Comparison of ENCODE assay signal across 20 cellular contexts in the genomic region with DNA sequence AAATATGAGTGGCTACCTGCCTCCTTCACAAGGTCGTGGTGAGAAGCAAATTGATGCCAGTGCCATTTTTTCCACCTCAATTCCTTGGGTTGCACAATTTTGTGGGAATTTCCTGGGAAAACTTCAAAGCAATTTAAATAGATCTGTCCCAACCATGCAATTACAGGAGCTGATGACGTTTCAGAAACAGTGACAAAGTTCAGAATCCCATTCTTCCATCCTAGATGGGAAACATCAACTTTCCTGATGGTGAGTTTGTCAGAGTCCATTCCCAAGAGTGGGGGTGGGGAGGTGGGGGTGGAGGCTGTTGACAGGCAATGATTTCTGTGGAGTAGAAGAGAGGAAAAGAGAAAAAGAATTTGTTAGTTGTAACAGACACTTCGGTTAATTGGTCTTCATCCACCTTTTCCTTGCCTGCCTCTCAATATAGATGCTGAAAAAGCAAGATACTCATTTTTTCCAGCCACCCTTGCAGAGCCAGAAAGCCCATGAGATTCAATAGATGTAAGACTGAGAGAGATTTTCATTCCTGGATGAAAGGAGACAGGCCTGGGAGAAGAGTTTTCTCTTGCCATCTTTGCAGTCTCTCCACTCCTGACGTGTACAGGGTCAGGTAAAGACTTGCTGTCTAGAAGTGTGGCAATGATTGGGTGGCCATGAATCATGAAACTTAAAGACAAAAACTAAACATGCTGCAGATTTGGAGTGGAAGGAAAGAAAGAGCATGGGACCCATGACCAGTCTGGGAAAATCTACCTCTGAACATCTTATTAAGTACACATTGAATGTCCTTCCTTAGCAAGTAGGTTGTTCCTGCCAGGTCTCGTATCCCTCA. TPM values are rescaled to one million over a fixed set of nuclear protein-coding genes. Genes with fewer than 3 reads are reported as not detected.
DNase-seq lines count a peak whose midpoint lies in the region; ATAC-seq and TF ChIP-seq lines count a peak whose summit lies in the region.
"Had no signal": no experiment of that assay in that cellular context is flagged by ENCODE, and none has a peak within 500 bp of the region (broad histone marks: within the 10 kb centered on the region; RNA-seq: fewer than 3 reads in every experiment).

No MANE protein-coding gene starts in this region.

- POLR2A ChIA-PET in MCF 10A (lab: Yijun Ruan, JAX): interaction anchor here (1.1 to 2.4 kb wide), 3 partner anchors 21 to 86 kb away, joined by 3 to 14 read pairs (median 8); no protein-coding TSS in a partner anchor

- BruUV-seq in MCF 10A (replicated peaks; lab: Mats Ljungman, UMichigan): no TSS peak

- no peaks in the 10 kb centered on the region for H3K9me3 Mint-ChIP-seq in MCF 10A (ENCODE audit: unreplicated experiment)
- H3K9me3 Mint-ChIP-seq: activated naive CD4-positive, alpha-beta T cell treated with anti-CD3 and anti-CD28 coated beads, Interleukin-2, amount 50 U/mL, for 72 hours; dendritic cell treated with granulocyte-macrophage colony-stimulating factor and Interleukin-4, amounts not matched to agents 40 ng/mL and 50 ng/mL, for 4 days had no signal

- no peaks in the 10 kb centered on the region for H3K27me3 ChIP-seq in breast epithelium
- no peaks in the 10 kb centered on the region for H3K27me3 ChIP-seq in SJSA1 (replicated peaks)
- no peaks in the 10 kb centered on the region for H3K27me3 ChIP-seq in foreskin keratinocyte
- no peaks in the 10 kb centered on the region for H3K27me3 ChIP-seq in suprapubic skin
- H3K27me3 ChIP-seq: body of pancreas, esophagus muscularis mucosa, Peyer's patch, uterus had no signal

- TF ChIP-seq EP300 in suprapubic skin (IDR thresholded peaks at IDR 0.05): no peak

- H3K4me3 Mint-ChIP-seq in MCF 10A (ENCODE audit: unreplicated experiment): no peak overlapping the region
- H3K4me3 Mint-ChIP-seq: dendritic cell treated with granulocyte-macrophage colony-stimulating factor and Interleukin-4, amounts not matched to agents 40 ng/mL and 50 ng/mL, for 4 days; stimulated activated naive CD8-positive, alpha-beta T cell treated with anti-CD3 and anti-CD28 coated beads, Interleukin-15, amount 100 ng/mL, for 72 hours had no signal

- H3K4me1 Mint-ChIP-seq in MCF 10A (ENCODE audit: insufficient read depth, unreplicated experiment): peaks cover 26% of the 10 kb centered on the region
- H3K4me1 Mint-ChIP-seq: stimulated activated naive CD8-positive, alpha-beta T cell treated with anti-CD3 and anti-CD28 coated beads, Interleukin-15, amount 100 ng/mL, for 72 hours had no signal

- H3K36me3 Mint-ChIP-seq in MCF 10A (ENCODE audit: insufficient read depth, unreplicated experiment): peaks cover 27% of the 10 kb centered on the region
- H3K36me3 Mint-ChIP-seq: activated naive CD4-positive, alpha-beta T cell treated with anti-CD3 and anti-CD28 coated beads, Interleukin-2, amount 50 U/mL, for 72 hours had no signal

- H3K4me3 ChIP-seq in breast epithelium (no peak overlapping the region), SJSA1 (no peak overlapping the region), skin epidermis (no peak overlapping the region), suprapubic skin (no peak overlapping the region)
- H3K4me3 ChIP-seq: body of pancreas, esophagus muscularis mucosa, Peyer's patch, uterus had no signal

- CTCF ChIA-PET in MCF 10A (lab: Yijun Ruan, JAX): interaction anchor here (0.6 to 2.3 kb wide), 3 partner anchors 38 to 98 kb away, joined by 3 to 7 read pairs (median 5); no protein-coding TSS in a partner anchor

- peaks cover 0 to 7% of the 10 kb centered on the region in 2 donors for H3K9me3 ChIP-seq in breast epithelium
- H3K9me3 ChIP-seq in SJSA1 (replicated peaks): peaks cover 8% of the 10 kb centered on the region; the same call in 1 of the 2 replicates
- no peaks in the 10 kb centered on the region for H3K9me3 ChIP-seq in suprapubic skin
- H3K9me3 ChIP-seq: body of pancreas, uterus had no signal

- WGBS in suprapubic skin: 71% methylated on average over 5 of the region's 5 CpGs

- intact Hi-C loops in MCF 10A (cut with micrococcal nuclease): loop anchor here (2.0 kb wide), 1 partner anchor 21 kb away; no protein-coding TSS in a partner anchor
- intact Hi-C loops in breast epithelium (cut with DNase I; ENCODE audit: low total_unique reads): no loop called here

- no peaks in the 10 kb centered on the region for H3K27me3 Mint-ChIP-seq in MCF 10A (ENCODE audit: insufficient read depth, unreplicated experiment)
- H3K27me3 Mint-ChIP-seq: dendritic cell treated with granulocyte-macrophage colony-stimulating factor and Interleukin-4, amounts not matched to agents 40 ng/mL and 50 ng/mL, for 4 days; stimulated activated naive CD8-positive, alpha-beta T cell treated with anti-CD3 and anti-CD28 coated beads, Interleukin-15, amount 100 ng/mL, for 72 hours had no signal

- H3K27ac ChIP-seq in breast epithelium (no peak overlapping the region), SJSA1 (peak overlapping the region; percentile 47), foreskin keratinocyte (peak overlapping the region; percentile 99), skin epidermis (peak overlapping the region in 12 of 21 experiments; percentile 18 to 79 (median 56)), suprapubic skin (no peak overlapping the region)
- H3K27ac ChIP-seq: body of pancreas, esophagus muscularis mucosa, HL-60, Peyer's patch, uterus had no signal

- TF ChIP-seq CTCF in MCF 10A (IDR thresholded peaks at IDR 0.05; ENCODE audit: unreplicated experiment): no peak
- TF ChIP-seq CTCF in breast epithelium (IDR thresholded peaks at IDR 0.05): no peak
- TF ChIP-seq CTCF in foreskin keratinocyte (conservative IDR thresholded peaks at IDR 0.05): no peak
- no peak for TF ChIP-seq CTCF in suprapubic skin (IDR thresholded peaks at IDR 0.05)

- H3K4me1 ChIP-seq in breast epithelium: no peaks in the 10 kb centered on the region
- H3K4me1 ChIP-seq in SJSA1 (replicated peaks): peaks cover 43% of the 10 kb centered on the region
- H3K4me1 ChIP-seq in foreskin keratinocyte: peaks cover 28% of the 10 kb centered on the region
- H3K4me1 ChIP-seq in suprapubic skin: peaks cover 17% of the 10 kb centered on the region
- H3K4me1 ChIP-seq: Peyer's patch, uterus had no signal

- peak; percentile 61 for ATAC-seq in foreskin keratinocyte
- no peak for ATAC-seq in GM18870 (IDR thresholded peaks at IDR 0.05; ENCODE audit: unreplicated experiment)
- no peak for ATAC-seq in HG03097 (IDR thresholded peaks at IDR 0.05; ENCODE audit: low FRiP score, unreplicated experiment)
- ATAC-seq: activated naive CD4-positive, alpha-beta T cell treated with anti-CD3 and anti-CD28 coated beads, Interleukin-2, amount 50 U/mL, for 72 hours; body of pancreas; stimulated activated naive CD8-positive, alpha-beta T cell treated with anti-CD3 and anti-CD28 coated beads, Interleukin-15, amount 100 ng/mL, for 72 hours had no signal

- DNase-seq in MCF 10A (ENCODE audit: unreplicated experiment) (peak; percentile 71), breast epithelium (ENCODE audit: low spot score in 2 of 2) (no peak), SJSA1 (ENCODE audit: low read depth in 1 of 2, low spot score in 2 of 2) (no peak), foreskin keratinocyte (peak; percentile 81 to 87), suprapubic skin (ENCODE audit: low spot score in 2 of 2) (no peak)
- DNase-seq: 8988T; body of pancreas; KBM-7; NCI-H187 treated with DMSO at 0.1 percent for 48 hours; NCI-H226; Peyer's patch; stimulated activated naive CD8-positive, alpha-beta T cell treated with anti-CD3 and anti-CD28 coated beads, Interleukin-15, amount 100 ng/mL, for 72 hours; uterus had no signal

- TF ChIP-seq POLR2A in breast epithelium (IDR thresholded peaks at IDR 0.05) (no peak), suprapubic skin (IDR thresholded peaks at IDR 0.05) (no peak)

- H3K36me3 ChIP-seq in breast epithelium: no peaks in the 10 kb centered on the region
- H3K36me3 ChIP-seq in SJSA1: peaks cover 6% of the 10 kb centered on the region
- H3K36me3 ChIP-seq in suprapubic skin: peaks cover 12% of the 10 kb centered on the region
- H3K36me3 ChIP-seq: uterus had no signal

- peak overlapping the region; percentile 16 for H3K27ac Mint-ChIP-seq in MCF 10A (ENCODE audit: low read depth, unreplicated experiment)
- H3K27ac Mint-ChIP-seq: activated naive CD4-positive, alpha-beta T cell treated with anti-CD3 and anti-CD28 coated beads, Interleukin-2, amount 50 U/mL, for 72 hours; dendritic cell treated with granulocyte-macrophage colony-stimulating factor and Interleukin-4, amounts not matched to agents 40 ng/mL and 50 ng/mL, for 4 days; stimulated activated naive CD8-positive, alpha-beta T cell treated with anti-CD3 and anti-CD28 coated beads, Interleukin-15, amount 100 ng/mL, for 72 hours had no signal

RNA-seq across cellular contexts. Expression of gene SOCS6, which starts 47.3 kb away (rescaled TPM):
- total RNA-seq in MCF 10A (2022) (16.9 and 20.4 TPM in 2 replicates), breast epithelium (10 to 100 TPM; 17.9 to 32.9 (median 20.6) TPM), foreskin keratinocyte (18.7 and 20.8 TPM in 2 replicates), suprapubic skin (10 to 100 TPM; 16.3 to 26.5 (median 18.5) TPM)
- 23.8 and 25.1 TPM in 2 replicates for total RNA-seq in SJSA1 (2014; rRNA removed; shearing (Covaris generic))
- polyA plus RNA-seq in foreskin keratinocyte: 5.7 and 5.8 TPM in 2 replicates

Comparison
In these comparisons a context has a peak if more than half of its experiments do, and no peak if none do; other contexts are left out.
1. DNase-seq: peak in MCF 10A (single experiment) and foreskin keratinocyte (2 of 2); none in breast epithelium (0 of 2), SJSA1 (0 of 2) and suprapubic skin (0 of 2).
2. H3K27ac ChIP-seq: peak in SJSA1 (single experiment), foreskin keratinocyte (single experiment) and skin epidermis (12 of 21); none in breast epithelium (0 of 2) and suprapubic skin (single experiment).